ENCODE assay signal across 11 cellular contexts in genomic region chr3:10813425-10813824, GRCh38. TPM values are rescaled to one million over a fixed set of nuclear protein-coding genes. Genes with fewer than 3 reads are reported as not detected.
"Had no signal": no experiment of that assay in that cellular context is flagged by ENCODE, and none has a peak within 500 bp of the region (broad histone marks: within the 10 kb centered on the region; RNA-seq: fewer than 3 reads in every experiment).

No MANE protein-coding gene starts in this region.

- H2AFZ ChIP-seq: GM23248 had no signal

- FAIRE-seq: HTR-8/SVneo had no signal

- H3K4me2 ChIP-seq: KMS-11 had no signal

- H3K9me3 ChIP-seq: HAP-1 had no signal

- H3K4me3 ChIP-seq: GM23248, HAP-1 had no signal

- H3K36me3 ChIP-seq: HAP-1 had no signal

- H3K27ac ChIP-seq: GM23248, KMS-11 had no signal

- ATAC-seq: HCT116 had no signal

- H3K9ac ChIP-seq: GM23248, KMS-11 had no signal

- H3K4me1 ChIP-seq: HAP-1 had no signal

- DNase-seq: GM23248, GOT3, H7, HFFc6, KBM-7 had no signal

RNA-seq across cellular contexts. Expression of gene SLC6A11, which starts 2.6 kb away (rescaled TPM):
- total RNA-seq: GM23248, HT-29 had no signal
- polyA plus RNA-seq: GM23248, IgD-negative memory B cell had no signal
